In genomic region chr1:28243685-28244439, GRCh38 we compare ENCODE assay signal across 14 cellular contexts. TPM values are rescaled to one million over a fixed set of nuclear protein-coding genes. Genes with fewer than 3 reads are reported as not detected.
DNase-seq lines count a peak whose midpoint lies in the region; ATAC-seq, FAIRE-seq and TF ChIP-seq lines count a peak whose summit lies in the region.
"Had no signal": no experiment of that assay in that cellular context is flagged by ENCODE, and none has a peak within 500 bp of the region (broad histone marks: within the 10 kb centered on the region; RNA-seq: fewer than 3 reads in every experiment).

No MANE protein-coding gene starts in this region.

- intact Hi-C loops in activated CD4-positive, alpha-beta T cell treated with anti-CD3 and anti-CD28 coated beads for 36 hours (cut with DNase I, micrococcal nuclease): no loop called here
- intact Hi-C loops in endothelial cell of umbilical vein (cut with micrococcal nuclease): no loop called here

- H3K9me3 Mint-ChIP-seq in activated CD4-positive, alpha-beta T cell treated with anti-CD3 and anti-CD28 coated beads for 36 hours (ENCODE audit: low read depth): no peaks in the 10 kb centered on the region

- no TSS peak for BruUV-seq in endothelial cell of umbilical vein (replicated peaks; lab: Mats Ljungman, UMichigan)

- no peak overlapping the region for H2AFZ ChIP-seq in endothelial cell of umbilical vein (ENCODE audit: low read depth, low read length)

- no peak overlapping the region for H3K4me3 Mint-ChIP-seq in activated CD4-positive, alpha-beta T cell treated with anti-CD3 and anti-CD28 coated beads for 36 hours

- CTCF ChIA-PET in activated CD4-positive, alpha-beta T cell treated with anti-CD3 and anti-CD28 coated beads for 36 hours (lab: Charles Lee): interaction anchor here (0.6 to 3.1 kb wide), 6 partner anchors 9 to 879 kb away, joined by 3 to 24 read pairs (median 4); partner anchors contain the start of gene ATP5IF1
- CTCF ChIA-PET in endothelial cell of umbilical vein (lab: Charles Lee): interaction anchor here (0.7 to 1.6 kb wide), 6 partner anchors 8 to 359 kb away, joined by 3 to 5 read pairs (median 4); no protein-coding TSS in a partner anchor

- no peaks in the 10 kb centered on the region for H3K9me3 ChIP-seq in Peyer's patch
- no peaks in the 10 kb centered on the region for H3K9me3 ChIP-seq in endothelial cell of umbilical vein (replicated peaks; ENCODE audit: control insufficient read depth, insufficient read depth, low read length)
- no peaks in the 10 kb centered on the region for H3K9me3 ChIP-seq in neutrophil
- H3K9me3 ChIP-seq: A549 had no signal

- peak overlapping the region in 1 of 4 donors; percentile 0 for H3K4me3 ChIP-seq in Peyer's patch
- no peak overlapping the region for H3K4me3 ChIP-seq in endothelial cell of umbilical vein (replicated peaks in 1 of 3; ENCODE audit: insufficient read depth in 1 of 3, low read depth in 1 of 3, low read length in 3 of 3)
- peak overlapping the region in 1 of 2 experiments; percentile 3 for H3K4me3 ChIP-seq in neutrophil (ENCODE audit: low read depth in 1 of 2, low read length in 1 of 2)
- H3K4me3 ChIP-seq: A549 had no signal

- H3K4me2 ChIP-seq in endothelial cell of umbilical vein (ENCODE audit: insufficient read depth, low read length): peak overlapping the region; percentile 24
- H3K4me2 ChIP-seq: A549 had no signal

- TF ChIP-seq CTCF in Peyer's patch (IDR thresholded peaks at IDR 0.05) (no peak), endothelial cell of umbilical vein (IDR thresholded peaks at IDR 0.05; ENCODE audit: extremely low read depth in 1 of 2, insufficient read depth in 1 of 2, low read depth in 1 of 2, low read length in 2 of 2) (no peak), neutrophil (IDR thresholded peaks at IDR 0.05) (no peak)

- H3K27me3 ChIP-seq in Peyer's patch: no peaks in the 10 kb centered on the region
- no peaks in the 10 kb centered on the region for H3K27me3 ChIP-seq in endothelial cell of umbilical vein (ENCODE audit: control insufficient read depth in 2 of 2, insufficient read depth in 2 of 2, low read length in 2 of 2)
- no peaks in the 10 kb centered on the region for H3K27me3 ChIP-seq in neutrophil

- ATAC-seq in activated CD4-positive, alpha-beta T cell treated with anti-CD3 and anti-CD28 coated beads for 36 hours: no peak
- ATAC-seq: A549, HCT116 had no signal

- peaks cover 6 to 37% (median 19%) of the 10 kb centered on the region in 4 donors for H3K4me1 ChIP-seq in Peyer's patch
- peaks cover 24% of the 10 kb centered on the region for H3K4me1 ChIP-seq in endothelial cell of umbilical vein (ENCODE audit: control insufficient read depth, extremely low read depth, insufficient read depth, low read length)
- peaks cover 67 to 69% of the 10 kb centered on the region in 2 experiments for H3K4me1 ChIP-seq in neutrophil (ENCODE audit: control insufficient read depth in 1 of 2, insufficient read depth in 1 of 2, low read depth in 1 of 2, low read length in 1 of 2)

- peaks cover 49% of the 10 kb centered on the region for H3K4me1 Mint-ChIP-seq in activated CD4-positive, alpha-beta T cell treated with anti-CD3 and anti-CD28 coated beads for 36 hours

- H3K27ac ChIP-seq in Peyer's patch (peak overlapping the region; percentile 48 to 85 (median 72)), endothelial cell of umbilical vein (ENCODE audit: insufficient read depth, low read depth, low read length) (no peak overlapping the region), neutrophil (peak overlapping the region; percentile 93)
- H3K27ac ChIP-seq: A549 had no signal

- dilution Hi-C loops in endothelial cell of umbilical vein (cut with MboI; ENCODE audit: extremely low pct_ligation_motif_present, low sequenced_read_pairs): no loop called here

- TF ChIP-seq POLR2A in Peyer's patch (IDR thresholded peaks at IDR 0.05) (peak in 1 of 2 donors; percentile 27), endothelial cell of umbilical vein (IDR thresholded peaks at IDR 0.05; ENCODE audit: low read depth, low read length) (no peak)

- no peaks in the 10 kb centered on the region for H3K27me3 Mint-ChIP-seq in activated CD4-positive, alpha-beta T cell treated with anti-CD3 and anti-CD28 coated beads for 36 hours

- no peaks in the 10 kb centered on the region for H3K36me3 ChIP-seq in Peyer's patch
- no peaks in the 10 kb centered on the region for H3K36me3 ChIP-seq in endothelial cell of umbilical vein (ENCODE audit: control insufficient read depth in 2 of 2, extremely low read depth in 1 of 2, insufficient read depth in 2 of 2, low read length in 2 of 2)
- no peaks in the 10 kb centered on the region for H3K36me3 ChIP-seq in neutrophil

- H3K27ac Mint-ChIP-seq in activated CD4-positive, alpha-beta T cell treated with anti-CD3 and anti-CD28 coated beads for 36 hours: peak overlapping the region; percentile 72

- H3K9me1 ChIP-seq in endothelial cell of umbilical vein (replicated peaks; ENCODE audit: control insufficient read depth, extremely low read depth, insufficient read depth, low read length): no peaks in the 10 kb centered on the region

- DNase-seq in activated CD4-positive, alpha-beta T cell treated with anti-CD3 and anti-CD28 coated beads for 36 hours: no peak
- DNase-seq in activated CD4-positive, alpha-beta T cell treated with anti-CD3 and anti-CD28 coated beads for 1 hour: no peak
- DNase-seq in Peyer's patch (no peak), endothelial cell of umbilical vein (ENCODE audit: low read depth, low spot score) (peak; percentile 58), OCI-M1 (lab: John Stamatoyannopoulos, UW) (no peak), HuH-7 (ENCODE audit: low spot score) (no peak), activated gamma-delta T cell treated with Interleukin-2 at 50 U/mL for 16 hours (no peak)
- DNase-seq: amniotic stem cell, NCI-H1105 treated with DMSO at 0.1 percent for 48 hours had no signal

- peaks cover 3% of the 10 kb centered on the region for H3K36me3 Mint-ChIP-seq in activated CD4-positive, alpha-beta T cell treated with anti-CD3 and anti-CD28 coated beads for 36 hours (ENCODE audit: low read depth)

- peak; percentile 82 for FAIRE-seq in endothelial cell of umbilical vein (lab: Jason Lieb, UNC)
- FAIRE-seq: A549, G401.6, TTC549 had no signal

- H3K79me2 ChIP-seq in endothelial cell of umbilical vein (ENCODE audit: control insufficient read depth, insufficient read depth, low read length): peaks cover 2% of the 10 kb centered on the region

- no peak overlapping the region for H3K9ac ChIP-seq in endothelial cell of umbilical vein (replicated peaks; ENCODE audit: extremely low read depth, insufficient read depth, low read length)

- POLR2A ChIA-PET in activated CD4-positive, alpha-beta T cell treated with anti-CD3 and anti-CD28 coated beads for 36 hours (lab: Charles Lee): interaction anchor here (0.5 to 2.0 kb wide), 4 partner anchors 8 to 162 kb away, joined by 3 to 9 read pairs (median 4); partner anchors contain the start of gene ATP5IF1
- POLR2A ChIA-PET in endothelial cell of umbilical vein (lab: Charles Lee): interaction anchor here (0.6 to 1.1 kb wide), 3 partner anchors 8 to 374 kb away, joined by 3 to 5 read pairs (median 4); partner anchors contain the start of gene ATP5IF1

- H4K20me1 ChIP-seq in endothelial cell of umbilical vein (replicated peaks; ENCODE audit: control insufficient read depth, extremely low read depth, insufficient read depth, low read length): no peaks in the 10 kb centered on the region

TF ChIP-seq in endothelial cell of umbilical vein, 7 proteins besides CTCF, POLR2A, EP300 and RAD21:
- TF ChIP-seq JUN (IDR thresholded peaks at IDR 0.05; ENCODE audit: borderline replicate concordance, insufficient read depth, insufficient read length, low read depth): no peak
- TF ChIP-seq GATA2 (IDR thresholded peaks at IDR 0.05; ENCODE audit: insufficient read depth, insufficient read length, low read depth, low read length): no peak
- TF ChIP-seq EZH2 (IDR thresholded peaks at IDR 0.05; ENCODE audit: borderline replicate concordance, low read depth, low read length, severe bottlenecking): no peak

RNA-seq across cellular contexts. Expression of gene ATP5IF1, which starts 7.9 kb away (rescaled TPM):
- 100 to 1,000 TPM; 192 to 195 TPM for total RNA-seq in activated CD4-positive, alpha-beta T cell treated with anti-CD3 and anti-CD28 coated beads for 36 hours
- total RNA-seq in Peyer's patch: 100 to 1,000 TPM; 180 to 381 (median 358) TPM
- 133 and 144 TPM in 2 replicates for total RNA-seq in endothelial cell of umbilical vein
- polyA plus RNA-seq in endothelial cell of umbilical vein: 161 and 243 TPM in 2 replicates
- 260 and 299 TPM in 2 replicates for polyA plus RNA-seq in endothelial cell of umbilical vein (2011; cell fraction: cytosol; rRNA removed)
- polyA plus RNA-seq in endothelial cell of umbilical vein (2011; cell fraction: nucleus; rRNA removed): 85.8 and 95.8 TPM in 2 replicates
- 201 and 213 TPM in 2 replicates for polyA plus RNA-seq in endothelial cell of umbilical vein (2012)
- polyA minus RNA-seq in endothelial cell of umbilical vein: 41.7 and 66.9 TPM in 2 replicates
- polyA minus RNA-seq in endothelial cell of umbilical vein (2011; cell fraction: cytosol; rRNA and poly(A)+ RNA removed): 187 TPM
- 9.5 and 16.1 TPM in 2 replicates for polyA minus RNA-seq in endothelial cell of umbilical vein (2011; cell fraction: nucleus; rRNA and poly(A)+ RNA removed)

RNA-seq across cellular contexts. Expression of gene DNAJC8, which starts 11.0 kb away (rescaled TPM):
- total RNA-seq in activated CD4-positive, alpha-beta T cell treated with anti-CD3 and anti-CD28 coated beads for 36 hours: 100 to 1,000 TPM; 107 to 135 TPM
- total RNA-seq in Peyer's patch: 10 to 100 TPM; 25.9 to 52.8 (median 33.0) TPM
- total RNA-seq in endothelial cell of umbilical vein: 101 and 106 TPM in 2 replicates
- polyA plus RNA-seq in endothelial cell of umbilical vein: 71.0 and 73.3 TPM in 2 replicates
- polyA plus RNA-seq in endothelial cell of umbilical vein (2011; cell fraction: cytosol; rRNA removed): 80.2 and 85.5 TPM in 2 replicates
- polyA plus RNA-seq in endothelial cell of umbilical vein (2011; cell fraction: nucleus; rRNA removed): 50.4 and 78.2 TPM in 2 replicates
- polyA plus RNA-seq in endothelial cell of umbilical vein (2012): 90.4 and 112 TPM in 2 replicates
- polyA minus RNA-seq in endothelial cell of umbilical vein: 29.0 and 30.5 TPM in 2 replicates
- polyA minus RNA-seq in endothelial cell of umbilical vein (2011; cell fraction: cytosol; rRNA and poly(A)+ RNA removed): 21.0 TPM
- polyA minus RNA-seq in endothelial cell of umbilical vein (2011; cell fraction: nucleus; rRNA and poly(A)+ RNA removed): 11.0 and 17.1 TPM in 2 replicates

RNA-seq across cellular contexts. Expression of gene SESN2, which starts 15.5 kb away (rescaled TPM):
- total RNA-seq in activated CD4-positive, alpha-beta T cell treated with anti-CD3 and anti-CD28 coated beads for 36 hours: 10 to 100 TPM; 32.9 to 33.3 TPM
- total RNA-seq in Peyer's patch (10 to 100 TPM in 3 of 4 donors, 1 to 10 TPM in 1; 4.1 to 33.8 (median 26.1) TPM), endothelial cell of umbilical vein (13.1 and 13.2 TPM in 2 replicates)
- 11.6 and 14.4 TPM in 2 replicates for polyA plus RNA-seq in endothelial cell of umbilical vein
- 9.2 and 10.6 TPM in 2 replicates for polyA plus RNA-seq in endothelial cell of umbilical vein (2011; cell fraction: cytosol; rRNA removed)
- 9.0 and 10.6 TPM in 2 replicates for polyA plus RNA-seq in endothelial cell of umbilical vein (2011; cell fraction: nucleus; rRNA removed)
- 10.3 and 11.3 TPM in 2 replicates for polyA plus RNA-seq in endothelial cell of umbilical vein (2012)
- polyA minus RNA-seq in endothelial cell of umbilical vein: 10.5 and 12.4 TPM in 2 replicates
- 22.2 TPM for polyA minus RNA-seq in endothelial cell of umbilical vein (2011; cell fraction: cytosol; rRNA and poly(A)+ RNA removed)
- polyA minus RNA-seq in endothelial cell of umbilical vein (2011; cell fraction: nucleus; rRNA and poly(A)+ RNA removed): 3.8 and 4.9 TPM in 2 replicates
